Comparison of ENCODE assay signal across 12 cellular contexts in the genomic region with DNA sequence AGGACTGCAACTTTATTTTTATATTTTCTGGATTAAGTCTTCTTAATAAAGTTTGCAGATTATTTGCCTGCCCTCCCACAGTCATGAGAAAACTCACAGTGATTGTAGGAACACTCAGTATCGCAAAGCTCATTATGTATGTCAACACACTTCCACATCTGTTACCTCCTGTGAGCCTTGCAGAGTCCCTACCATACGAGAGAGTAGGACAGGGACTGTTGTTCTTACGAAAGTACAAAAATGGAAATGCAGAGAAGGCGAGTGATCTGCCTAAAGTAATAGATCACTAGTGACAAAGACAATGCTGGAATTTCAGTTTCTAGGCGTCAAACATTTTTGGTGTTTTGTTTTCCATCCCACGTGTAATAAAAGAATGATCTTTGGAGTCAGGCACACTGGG.
DNase-seq lines count a peak whose midpoint lies in the region; ATAC-seq and TF ChIP-seq lines count a peak whose summit lies in the region.
"Had no signal": no experiment of that assay in that cellular context is flagged by ENCODE, and none has a peak within 500 bp of the region (broad histone marks: within the 10 kb centered on the region; RNA-seq: fewer than 3 reads in every experiment).

No MANE protein-coding gene starts in this region.

- intact Hi-C loops in lower lobe of right lung (cut with DNase I): no loop called here
- intact Hi-C loops in transverse colon (cut with DNase I; ENCODE audit: low total_unique reads): no loop called here

- H3K27me3 Mint-ChIP-seq in activated naive CD4-positive, alpha-beta T cell treated with anti-CD3 and anti-CD28 coated beads, Interleukin-2, amount 10 ng/mL, durations not matched to agents 7 days and 5 days: no peaks in the 10 kb centered on the region
- no peaks in the 10 kb centered on the region for H3K27me3 Mint-ChIP-seq in activated T-cell treated with anti-CD3 and anti-CD28 coated beads, Interleukin-2, amount 50 U/mL, for 24 hours

- H3K9me3 ChIP-seq in ectodermal cell (ENCODE audit: control insufficient read depth, low read length) (no peaks in the 10 kb centered on the region), lower lobe of right lung (no peaks in the 10 kb centered on the region), transverse colon (no peaks in the 10 kb centered on the region)

- no peaks in the 10 kb centered on the region for H3K9me3 Mint-ChIP-seq in activated naive CD4-positive, alpha-beta T cell treated with anti-CD3 and anti-CD28 coated beads, Interleukin-2, amount 10 ng/mL, durations not matched to agents 7 days and 5 days
- H3K9me3 Mint-ChIP-seq in activated T-cell treated with anti-CD3 and anti-CD28 coated beads, Interleukin-2, amount 50 U/mL, for 24 hours: no peaks in the 10 kb centered on the region

- TF ChIP-seq EP300 in transverse colon (IDR thresholded peaks at IDR 0.05; ENCODE audit: low read depth): no peak

- in situ Hi-C loops in transverse colon (cut with MboI; ENCODE audit: low pct_ligation_motif_present in 1 of 4, low pct_unique_long_range_greater_than_20kb in 1 of 4, low sequenced_read_pairs in 3 of 4): no loop called here

- H3K4me3 Mint-ChIP-seq in activated naive CD4-positive, alpha-beta T cell treated with anti-CD3 and anti-CD28 coated beads, Interleukin-2, amount 10 ng/mL, durations not matched to agents 7 days and 5 days: no peak overlapping the region
- H3K4me3 Mint-ChIP-seq in activated T-cell treated with anti-CD3 and anti-CD28 coated beads, Interleukin-2, amount 50 U/mL, for 24 hours: no peak overlapping the region

- peaks cover 2% of the 10 kb centered on the region for H3K36me3 Mint-ChIP-seq in activated naive CD4-positive, alpha-beta T cell treated with anti-CD3 and anti-CD28 coated beads, Interleukin-2, amount 10 ng/mL, durations not matched to agents 7 days and 5 days
- peaks cover 37% of the 10 kb centered on the region for H3K36me3 Mint-ChIP-seq in activated T-cell treated with anti-CD3 and anti-CD28 coated beads, Interleukin-2, amount 50 U/mL, for 24 hours (ENCODE audit: low read depth)

- peak overlapping the region; percentile 47 for H3K27ac ChIP-seq in ectodermal cell (ENCODE audit: insufficient read depth, low read depth, low read length, poor library complexity, severe bottlenecking)
- H3K27ac ChIP-seq in lower lobe of right lung: peak overlapping the region; percentile 37
- H3K27ac ChIP-seq in transverse colon: peak overlapping the region; percentile 68 to 84 (median 78)

- H3K4me1 ChIP-seq in ectodermal cell (ENCODE audit: control insufficient read depth, insufficient read depth, low read length) (peaks cover 25% of the 10 kb centered on the region), lower lobe of right lung (peaks cover 42% of the 10 kb centered on the region), transverse colon (peaks cover 31 to 48% (median 32%) of the 10 kb centered on the region in 4 donors)

- ATAC-seq in lower lobe of right lung (no peak), HG02852 (IDR thresholded peaks at IDR 0.05; ENCODE audit: unreplicated experiment) (no peak)

- peak; percentile 95 for DNase-seq in NCI-H2171 treated with DMSO at 0.1 percent for 48 hours (lab: John Stamatoyannopoulos, UW)
- DNase-seq in lower lobe of right lung: no peak
- DNase-seq in transverse colon: no peak
- no peak for DNase-seq in DMS53 (lab: John Stamatoyannopoulos, UW)
- no peak for DNase-seq in activated naive CD4-positive, alpha-beta T cell treated with anti-CD3 and anti-CD28 coated beads, Interleukin-2, amount 10 ng/mL, durations not matched to agents 7 days and 5 days
- no peak for DNase-seq in activated T-cell treated with anti-CD3 and anti-CD28 coated beads, Interleukin-2, amount 50 U/mL, for 24 hours
- DNase-seq: activated CD4-positive, alpha-beta T cell treated with anti-CD3 and anti-CD28 coated beads for 48 hours; activated naive CD4-positive, alpha-beta T cell treated with anti-CD3 and anti-CD28 coated beads, Interleukin-2, amount 50 U/mL, for 16 hours; NCI-H446 treated with DMSO at 0.1 percent for 48 hours; stimulated activated CD4-positive, alpha-beta T cell treated with anti-CD3 and anti-CD28 coated beads, Interleukin-2, amount 100 ng/mL, for 24 hours had no signal

- TF ChIP-seq CTCF in lower lobe of right lung (IDR thresholded peaks at IDR 0.05) (no peak), transverse colon (IDR thresholded peaks at IDR 0.05) (no peak)

- 67 to 69% methylated on average over 6 of the region's 6 CpGs for WGBS in ectodermal cell, 2 experiments
- 61 to 71% methylated on average over 6 of the region's 6 CpGs for WGBS in transverse colon (ENCODE audit: low coverage in 1 of 2), 2 donors

- no peak overlapping the region for H3K4me3 ChIP-seq in ectodermal cell (ENCODE audit: insufficient read depth, low read depth, low read length)
- no peak overlapping the region for H3K4me3 ChIP-seq in lower lobe of right lung
- H3K4me3 ChIP-seq in transverse colon: no peak overlapping the region

- H3K27me3 ChIP-seq in ectodermal cell (ENCODE audit: control insufficient read depth, insufficient read depth, low read length, poor library complexity, severe bottlenecking) (no peaks in the 10 kb centered on the region), lower lobe of right lung (ENCODE audit: low read depth) (no peaks in the 10 kb centered on the region), transverse colon (no peaks in the 10 kb centered on the region)

- no peak for TF ChIP-seq POLR2A in transverse colon (IDR thresholded peaks at IDR 0.05)

- CTCF ChIA-PET in activated naive CD4-positive, alpha-beta T cell treated with anti-CD3 and anti-CD28 coated beads, Interleukin-2, amount 10 ng/mL, durations not matched to agents 7 days and 5 days (lab: Charles Lee): no interaction called here

- H3K36me3 ChIP-seq in ectodermal cell (ENCODE audit: control insufficient read depth, insufficient read depth, low read length) (no peaks in the 10 kb centered on the region), lower lobe of right lung (peaks cover 37% of the 10 kb centered on the region), transverse colon (peaks cover 0 to 29% (median 11%) of the 10 kb centered on the region in 4 donors)

- no peaks in the 10 kb centered on the region for H3K4me1 Mint-ChIP-seq in activated naive CD4-positive, alpha-beta T cell treated with anti-CD3 and anti-CD28 coated beads, Interleukin-2, amount 10 ng/mL, durations not matched to agents 7 days and 5 days
- H3K4me1 Mint-ChIP-seq in activated T-cell treated with anti-CD3 and anti-CD28 coated beads, Interleukin-2, amount 50 U/mL, for 24 hours (ENCODE audit: low read depth): no peaks in the 10 kb centered on the region

- H3K27ac Mint-ChIP-seq in activated naive CD4-positive, alpha-beta T cell treated with anti-CD3 and anti-CD28 coated beads, Interleukin-2, amount 10 ng/mL, durations not matched to agents 7 days and 5 days: no peak overlapping the region
- H3K27ac Mint-ChIP-seq in activated T-cell treated with anti-CD3 and anti-CD28 coated beads, Interleukin-2, amount 50 U/mL, for 24 hours: no peak overlapping the region
